19 cellular contexts compared by ENCODE assay signal in genomic region chr5:72938206-72938605, GRCh38. TPM values are rescaled to one million over a fixed set of nuclear protein-coding genes. Genes with fewer than 3 reads are reported as not detected.
DNase-seq lines count a peak whose midpoint lies in the region; ATAC-seq, FAIRE-seq and TF ChIP-seq lines count a peak whose summit lies in the region.
"Had no signal": no experiment of that assay in that cellular context is flagged by ENCODE, and none has a peak within 500 bp of the region (broad histone marks: within the 10 kb centered on the region; RNA-seq: fewer than 3 reads in every experiment).

No MANE protein-coding gene starts in this region.

- H3K9me2 ChIP-seq in Karpas-422 (replicated peaks; ENCODE audit: insufficient read depth, low read length), result no peaks in the 10 kb centered on the region

- CTCF ChIA-PET in K562 (lab: Yijun Ruan, JAX; ENCODE audit: low intra/inter-chr PET ratio), result no interaction called here

- H3K4me1 ChIP-seq in K562 (replicated peaks in 1 of 2; ENCODE audit: control insufficient read depth in 2 of 2, insufficient read depth in 2 of 2, low read length in 2 of 2) (peaks cover 4 to 9% of the 10 kb centered on the region in 2 experiments; a peak in 3 of 5 replicates), heart left ventricle (peaks cover 0 to 46% (median 7%) of the 10 kb centered on the region in 12 donors), tibial nerve (peaks cover 0 to 13% (median 6%) of the 10 kb centered on the region in 4 donors), testis (no peaks in the 10 kb centered on the region), Karpas-422 (ENCODE audit: low read length) (no peaks in the 10 kb centered on the region)

- H3K27me3 ChIP-seq in K562 (ENCODE audit: control insufficient read depth in 2 of 2, insufficient read depth in 2 of 2, low read length in 2 of 2) (no peaks in the 10 kb centered on the region), heart left ventricle (no peaks in the 10 kb centered on the region), tibial nerve (no peaks in the 10 kb centered on the region), testis (no peaks in the 10 kb centered on the region), Karpas-422 (ENCODE audit: low read length) (no peaks in the 10 kb centered on the region)
- H3K27me3 ChIP-seq: BLaER1 treated with 17β-estradiol and CSF1 and Interleukin-3, amounts not matched to agents 10 nM and 100 nM had no signal

- H2AFZ ChIP-seq in K562 (ENCODE audit: low read depth, low read length), result peak overlapping the region; percentile 66
- H2AFZ ChIP-seq in Karpas-422 (ENCODE audit: low read length), result no peak overlapping the region

- no TSS peak for BruUV-seq in K562 (replicated peaks; lab: Mats Ljungman, UMichigan)

- TF ChIP-seq RAD21 in K562 (CRISPR knock-in tag; conservative IDR thresholded peaks at IDR 0.05 in 1 of 2, IDR thresholded peaks at IDR 0.05 in 1 of 2), result no peak

- H3K36me3 ChIP-seq in K562 (ENCODE audit: control insufficient read depth, insufficient read depth, low read length) (no peaks in the 10 kb centered on the region), heart left ventricle (no peaks in the 10 kb centered on the region), tibial nerve (peaks cover 0 to 6% (median 0%) of the 10 kb centered on the region in 3 donors), testis (ENCODE audit: low read depth, missing control alignments) (no peaks in the 10 kb centered on the region), Karpas-422 (ENCODE audit: insufficient read depth, low read length) (no peaks in the 10 kb centered on the region)
- H3K36me3 ChIP-seq: BLaER1 treated with 17β-estradiol and CSF1 and Interleukin-3, amounts not matched to agents 10 nM and 100 nM had no signal

- H3K79me2 ChIP-seq in K562 (ENCODE audit: control insufficient read depth, insufficient read depth, low read length) (no peaks in the 10 kb centered on the region), Karpas-422 (ENCODE audit: low read length) (no peaks in the 10 kb centered on the region)

- no peak for TF ChIP-seq EP300 in K562 (IDR thresholded peaks at IDR 0.05; ENCODE audit: low read length)
- no peak for TF ChIP-seq EP300 in tibial nerve (IDR thresholded peaks at IDR 0.05)

- no peaks in the 10 kb centered on the region for H4K20me1 ChIP-seq in K562 (replicated peaks; ENCODE audit: control insufficient read depth, insufficient read depth, low read length)
- H4K20me1 ChIP-seq in Karpas-422 (ENCODE audit: insufficient read depth, low read depth, low read length), result no peaks in the 10 kb centered on the region
- H4K20me1 ChIP-seq: BLaER1 treated with 17β-estradiol and CSF1 and Interleukin-3, amounts not matched to agents 10 nM and 100 nM had no signal

- H3K4me3 ChIP-seq in K562 (no peak overlapping the region), heart left ventricle (no peak overlapping the region), tibial nerve (no peak overlapping the region), testis (no peak overlapping the region), Karpas-422 (ENCODE audit: low read length) (no peak overlapping the region)

- POLR2A ChIA-PET in K562 (lab: Yijun Ruan, JAX), result interaction anchor here (0.6 to 1.2 kb wide), 2 partner anchors 13 to 16 kb away, joined by 5 to 7 read pairs; no protein-coding TSS in a partner anchor

- FAIRE-seq in K562 (lab: Jason Lieb, UNC), result no peak

- ATAC-seq in K562 (no peak; the same call in 2 of the 3 replicates), heart left ventricle (peak; percentile 29 to 91 (median 86))

- H3K27ac ChIP-seq in K562 (ENCODE audit: extremely low read depth, low read depth, low read length) (no peak overlapping the region), heart left ventricle (peak overlapping the region in 11 of 12 donors; percentile 46 to 87 (median 58)), tibial nerve (peak overlapping the region in 3 of 4 donors; percentile 33 to 44 (median 42)), testis (peak overlapping the region in 1 of 2 donors; percentile 13), Karpas-422 (ENCODE audit: low read length) (no peak overlapping the region)

- 36% methylated on average over 1 of the region's 1 CpG for WGBS in K562 (ENCODE audit: insufficient coverage, low coverage, missing lambda C conversion rate)
- WGBS in heart left ventricle, 4 donors, result 35 to 60% (median 38%) methylated on average over 1 of the region's 1 CpG
- 20 to 43% methylated on average over 1 of the region's 1 CpG for WGBS in tibial nerve, 2 donors
- WGBS in testis, 2 donors, result 56 to 58% methylated on average over 1 of the region's 1 CpG

- TF ChIP-seq POLR2A in K562 (conservative IDR thresholded peaks at IDR 0.05) (no peak), heart left ventricle (IDR thresholded peaks at IDR 0.05) (no peak), tibial nerve (IDR thresholded peaks at IDR 0.05) (no peak), testis (IDR thresholded peaks at IDR 0.05) (no peak)

- H3K4me2 ChIP-seq in K562 (ENCODE audit: insufficient read depth, low read length) (no peak overlapping the region), Karpas-422 (ENCODE audit: low read depth, low read length, poor library complexity, severe bottlenecking) (no peak overlapping the region)

- no peak for DNase-seq in K562 (ENCODE audit: extremely low read depth in 1 of 4, low spot score in 3 of 4)
- peak in 1 of 5 donors; percentile 17 for DNase-seq in heart left ventricle
- peak; percentile 41 to 58 for DNase-seq in lung microvascular endothelial cell (ENCODE audit: low read depth in 2 of 2)
- no peak for DNase-seq in tibial nerve (ENCODE audit: low spot score in 2 of 2)
- no peak for DNase-seq in NCI-H187 treated with DMSO at 0.1 percent for 48 hours (lab: John Stamatoyannopoulos, UW)
- no peak for DNase-seq in testis
- DNase-seq in GM13976 (ENCODE audit: low spot score), result no peak
- no peak for DNase-seq in Karpas-422
- DNase-seq: activated CD4-positive, alpha-beta T cell treated with anti-CD3 and anti-CD28 coated beads for 1 hour; activated CD8-positive, alpha-beta memory T cell treated with anti-CD3 and anti-CD28 coated beads, Interleukin-2, amount 50 U/mL, for 4 hours; activated naive CD4-positive, alpha-beta T cell treated with anti-CD3 and anti-CD28 coated beads for 36 hours; DND-41; HFFc6; NCI-H1105; NCI-H226; posterior cingulate gyrus; SHP77; T-helper 2 cell had no signal

- no peaks in the 10 kb centered on the region for H3K9me1 ChIP-seq in K562 (ENCODE audit: control insufficient read depth, insufficient read depth, low read length)

- intact Hi-C loops in K562 (cut with micrococcal nuclease), result no loop called here
- intact Hi-C loops in heart left ventricle (cut with DNase I), result loop anchor here in 1 of 10 donors (2.0 kb wide), 1 partner anchor 17 kb away; no protein-coding TSS in a partner anchor
- intact Hi-C loops in testis (cut with DNase I; ENCODE audit: low total_unique reads), result no loop called here

- H3K9me3 ChIP-seq in K562 (replicated peaks; ENCODE audit: control insufficient read depth, insufficient read depth, low read depth, low read length) (no peaks in the 10 kb centered on the region), heart left ventricle (no peaks in the 10 kb centered on the region), tibial nerve (peaks cover 0 to 9% (median 0%) of the 10 kb centered on the region in 4 donors), testis (no peaks in the 10 kb centered on the region), Karpas-422 (ENCODE audit: low read length) (no peaks in the 10 kb centered on the region)

- no peak for TF ChIP-seq CTCF in K562 (IDR thresholded peaks at IDR 0.05 in 2 of 3, conservative IDR thresholded peaks at IDR 0.05 in 1 of 3; ENCODE audit: insufficient read depth in 2 of 3, low read depth in 1 of 3, low read length in 3 of 3)
- TF ChIP-seq CTCF in heart left ventricle (IDR thresholded peaks at IDR 0.05), result no peak
- TF ChIP-seq CTCF in tibial nerve (IDR thresholded peaks at IDR 0.05), result no peak
- no peak for TF ChIP-seq CTCF in testis (IDR thresholded peaks at IDR 0.05)
- TF ChIP-seq CTCF in GM13976 (IDR thresholded peaks at IDR 0.05; ENCODE audit: borderline replicate concordance, control extremely low read depth, extremely low read depth, insufficient read depth, missing control alignments), result no peak

- H3K9ac ChIP-seq in K562 (ENCODE audit: insufficient read depth in 1 of 2, low read depth in 2 of 2, low read length in 2 of 2) (no peak overlapping the region), Karpas-422 (ENCODE audit: low read length) (no peak overlapping the region)

- in situ Hi-C loops in K562 (cut with MboI) (no loop called here), GM13976 (cut with MboI; ENCODE audit: low sequenced_read_pairs, unreplicated experiment) (no loop called here)

TF ChIP-seq in K562, 482 proteins besides CTCF, POLR2A, EP300 and RAD21 (continues in another document):
- no peak for TF ChIP-seq ZNF140 (CRISPR knock-in tag; IDR thresholded peaks at IDR 0.05)
- TF ChIP-seq RBM25 (IDR thresholded peaks at IDR 0.05; ENCODE audit: low read depth, low read length, severe bottlenecking), result no peak
- no peak for TF ChIP-seq KLF1 (tag; IDR thresholded peaks at IDR 0.05)

RNA-seq across cellular contexts. Expression of gene FCHO2, which starts 17.6 kb away (rescaled TPM):
- total RNA-seq in K562 (2011; cell fraction: chromatin; rRNA removed; ENCODE audit: low replicate concordance), result 11.0 and 47.8 TPM in 2 replicates
- total RNA-seq in K562 (2011; cell fraction: nucleolus; rRNA removed), result 3.8 and 7.4 TPM in 2 replicates
- total RNA-seq in K562 (2011; cell fraction: nucleoplasm; rRNA removed), result 12.0 and 16.2 TPM in 2 replicates
- total RNA-seq in K562 (2014; rRNA removed) (3.9 and 6.5 TPM in 2 replicates), K562 (2014; rRNA removed; fragmentation: Illumina TruSeq; extraction: Trizol) (9.1 and 11.0 TPM in 2 replicates), K562 (2015; rRNA removed; fragmentation: Illumina TruSeq; extraction: Trizol) (6.9 and 8.3 TPM in 2 replicates), K562 (2021) (12.2 and 12.4 TPM in 2 replicates), heart left ventricle (10 to 100 TPM; 10.9 to 35.3 (median 19.3) TPM), lung microvascular endothelial cell (25.9 and 32.9 TPM in 2 replicates), tibial nerve (10 to 100 TPM; 24.9 to 37.5 (median 30.7) TPM), testis (10 to 100 TPM; 18.7 to 20.6 TPM)
- polyA plus RNA-seq in K562 (2011; rRNA removed) (12.2 and 13.4 TPM in 2 replicates), K562 (2014; fragmentation: Illumina TruSeq; extraction: Trizol) (6.5 and 9.6 TPM in 2 replicates), K562 (2014; fragmentation: Nextera tagmentation; extraction: Ambion mirVana) (1 to 10 TPM; 4.4 to 5.1 TPM), K562 (2014; rRNA removed) (5.4 and 5.5 TPM in 2 replicates), heart left ventricle (1 to 10 TPM; 7.0 to 7.3 TPM), testis (ENCODE audit: insufficient read depth, low read depth, low replicate concordance) (8.7 TPM)
- polyA plus RNA-seq in K562 (2011; cell fraction: cytosol; rRNA removed), result 6.9 and 8.6 TPM in 2 replicates
- 30.3 and 31.1 TPM in 2 replicates for polyA plus RNA-seq in K562 (2011; cell fraction: nucleus; rRNA removed)
- 5.6 and 6.0 TPM in 2 replicates for polyA plus RNA-seq in K562 (2012)
- 19.8 and 25.5 TPM in 2 replicates for polyA minus RNA-seq in K562 (2011; rRNA and poly(A)+ RNA removed)
- polyA minus RNA-seq in K562 (2011; cell fraction: cytosol; rRNA and poly(A)+ RNA removed), result 11.5 and 15.2 TPM in 2 replicates
- polyA minus RNA-seq in K562 (2011; cell fraction: nucleus; rRNA and poly(A)+ RNA removed), result 12.1 and 17.8 TPM in 2 replicates
- total RNA-seq in Karpas-422 (2014; rRNA removed; shearing (Covaris generic); ENCODE audit: low replicate concordance), result 5.1 and 5.2 TPM in 2 replicates

Comparison
In these comparisons a context has a peak if more than half of its experiments do, and no peak if none do; other contexts are left out.
1. DNase-seq: peak in lung microvascular endothelial cell (2 of 2); none in K562 (0 of 4), tibial nerve (0 of 2), NCI-H187 treated with DMSO at 0.1 percent for 48 hours (single experiment), testis (single experiment), GM13976 (single experiment) and Karpas-422 (single experiment).
2. H3K27ac ChIP-seq: peak in heart left ventricle (11 of 12) and tibial nerve (3 of 4); none in K562 (single experiment) and Karpas-422 (single experiment).